Comparison of ENCODE assay signal across 8 cellular contexts in genomic region chr17:47070266-47070665, GRCh38.
DNase-seq lines count a peak whose midpoint lies in the region; ATAC-seq, FAIRE-seq and TF ChIP-seq lines count a peak whose summit lies in the region.
"Not testable (repeated sequence)": the region's sequence is repeated elsewhere in the genome, so short reads cannot be mapped to it uniquely, and the experiment has no call there.

No MANE protein-coding gene starts in this region.

- H3K79me2 ChIP-seq in K562 (ENCODE audit: control insufficient read depth, insufficient read depth, low read length): peaks cover 12% of the 10 kb centered on the region
- not testable (repeated sequence) for H3K79me2 ChIP-seq in keratinocyte (ENCODE audit: control insufficient read depth, insufficient read depth, low read length)

- not testable (repeated sequence) for BruUV-seq in K562 (replicated peaks; lab: Mats Ljungman, UMichigan)

- not testable (repeated sequence) for H3K27ac ChIP-seq in K562 (ENCODE audit: extremely low read depth, low read depth, low read length); pancreas
- H3K27ac ChIP-seq in esophagus (ENCODE audit: low read depth in 2 of 2, low read length in 1 of 2): peak overlapping the region; percentile 60 to 70
- H3K27ac ChIP-seq in keratinocyte (ENCODE audit: control insufficient read depth, insufficient read depth, low read length): peak overlapping the region; percentile 85

- dilution Hi-C loops in keratinocyte (cut with MboI; ENCODE audit: extremely low pct_ligation_motif_present, low sequenced_read_pairs): not testable (repeated sequence)

- H3K9me1 ChIP-seq in K562 (ENCODE audit: control insufficient read depth, insufficient read depth, low read length); keratinocyte (ENCODE audit: control insufficient read depth, extremely low read depth, insufficient read depth, low read length): not testable (repeated sequence)

- CTCF ChIA-PET in K562 (lab: Yijun Ruan, JAX; ENCODE audit: low intra/inter-chr PET ratio): not testable (repeated sequence)

- 41% methylated on average over 3 of the region's 4 CpGs for WGBS in K562 (ENCODE audit: insufficient coverage, low coverage, missing lambda C conversion rate)
- WGBS in esophagus, 2 donors: 42 to 46% methylated on average over 4 of the region's 4 CpGs
- 56 to 64% methylated on average over 4 of the region's 4 CpGs for WGBS in pancreas, 2 donors

- H2AFZ ChIP-seq in K562 (ENCODE audit: low read depth, low read length); keratinocyte (ENCODE audit: control insufficient read depth, low read length): not testable (repeated sequence)

- DNase-seq in A172 (ENCODE audit: low spot score) (peak; percentile 90), ELR (ENCODE audit: low read depth) (peak; percentile 91), LoVo (ENCODE audit: low spot score) (peak; percentile 81), RKO (ENCODE audit: low spot score) (peak; percentile 40), keratinocyte (ENCODE audit: low read depth, low spot score) (peak; percentile 80), pancreas (peak in 3 of 6 donors; percentile 27 to 48 (median 31))
- not testable (repeated sequence) for DNase-seq in K562 (ENCODE audit: extremely low read depth in 1 of 4, low spot score in 3 of 4)

- TF ChIP-seq CTCF in K562 (IDR thresholded peaks at IDR 0.05 in 2 of 3, conservative IDR thresholded peaks at IDR 0.05 in 1 of 3; ENCODE audit: insufficient read depth in 2 of 3, low read depth in 1 of 3, low read length in 3 of 3); keratinocyte (optimal IDR thresholded peaks at IDR 0.05 in 1 of 3, IDR thresholded peaks at IDR 0.05 in 1 of 3, conservative IDR thresholded peaks at IDR 0.05 in 1 of 3; ENCODE audit: extremely low read depth in 1 of 3, insufficient read depth in 2 of 3, low read length in 3 of 3); pancreas (IDR thresholded peaks at IDR 0.05): not testable (repeated sequence)

- not testable (repeated sequence) for H3K4me2 ChIP-seq in K562 (ENCODE audit: insufficient read depth, low read length)
- H3K4me2 ChIP-seq in keratinocyte (ENCODE audit: control insufficient read depth, extremely low read depth, insufficient read depth, low read depth, low read length): peak overlapping the region; percentile 67

- in situ Hi-C loops in K562 (cut with MboI): not testable (repeated sequence)

- not testable (repeated sequence) for H3K9me3 ChIP-seq in K562 (replicated peaks; ENCODE audit: control insufficient read depth, insufficient read depth, low read depth, low read length); esophagus (ENCODE audit: control insufficient read depth in 2 of 2, insufficient read depth in 1 of 2, low read depth in 1 of 2, low read length in 1 of 2); keratinocyte (ENCODE audit: control insufficient read depth, low read depth, low read length); pancreas

- TF ChIP-seq POLR2A in K562 (conservative IDR thresholded peaks at IDR 0.05): not testable (repeated sequence)

- H3K4me1 ChIP-seq in K562 (replicated peaks in 1 of 2; ENCODE audit: control insufficient read depth in 2 of 2, insufficient read depth in 2 of 2, low read length in 2 of 2): peaks cover 11 to 13% of the 10 kb centered on the region in 2 experiments
- not testable (repeated sequence) for H3K4me1 ChIP-seq in esophagus (ENCODE audit: control insufficient read depth in 2 of 2, insufficient read depth in 2 of 2, low read length in 1 of 2); pancreas
- H3K4me1 ChIP-seq in keratinocyte (ENCODE audit: control insufficient read depth, extremely low read depth, insufficient read depth, low read length): peaks cover 24% of the 10 kb centered on the region

- H3K9ac ChIP-seq in K562 (ENCODE audit: insufficient read depth in 1 of 2, low read depth in 2 of 2, low read length in 2 of 2): not testable (repeated sequence)
- H3K9ac ChIP-seq in keratinocyte (ENCODE audit: control insufficient read depth, extremely low read depth, insufficient read depth, low read length): peak overlapping the region; percentile 59

- POLR2A ChIA-PET in K562 (lab: Yijun Ruan, JAX): not testable (repeated sequence)

- not testable (repeated sequence) for TF ChIP-seq RAD21 in K562 (CRISPR knock-in tag; conservative IDR thresholded peaks at IDR 0.05 in 1 of 2, IDR thresholded peaks at IDR 0.05 in 1 of 2)

- not testable (repeated sequence) for TF ChIP-seq EP300 in K562 (IDR thresholded peaks at IDR 0.05; ENCODE audit: low read length)

- intact Hi-C loops in K562 (cut with micrococcal nuclease); pancreas (cut with DNase I): not testable (repeated sequence)

- H3K4me3 ChIP-seq in K562; esophagus (ENCODE audit: low read depth in 1 of 2, low read length in 2 of 2); keratinocyte (ENCODE audit: control insufficient read depth in 2 of 3, extremely low read depth in 1 of 3, insufficient read depth in 2 of 3, low read depth in 1 of 3, low read length in 3 of 3); pancreas: not testable (repeated sequence)

- not testable (repeated sequence) for ATAC-seq in K562
- ATAC-seq in pancreas: peak; percentile 11 to 59 (median 26)

- H3K27me3 ChIP-seq in K562 (ENCODE audit: control insufficient read depth in 2 of 2, insufficient read depth in 2 of 2, low read length in 2 of 2); esophagus (ENCODE audit: control insufficient read depth in 1 of 2, insufficient read depth in 2 of 2, low read length in 2 of 2); keratinocyte (ENCODE audit: control insufficient read depth, extremely low read depth, insufficient read depth, low read length); pancreas: not testable (repeated sequence)

- not testable (repeated sequence) for FAIRE-seq in K562 (lab: Jason Lieb, UNC); pancreas (lab: Jason Lieb, UNC)
- FAIRE-seq in keratinocyte (lab: Jason Lieb, UNC): peak; percentile 88

- not testable (repeated sequence) for H4K20me1 ChIP-seq in K562 (replicated peaks; ENCODE audit: control insufficient read depth, insufficient read depth, low read length); keratinocyte (ENCODE audit: control insufficient read depth, extremely low read depth, insufficient read depth, low read length)

- not testable (repeated sequence) for H3K36me3 ChIP-seq in K562 (ENCODE audit: control insufficient read depth, insufficient read depth, low read length); esophagus (ENCODE audit: control insufficient read depth in 2 of 2, insufficient read depth in 2 of 2, low read length in 1 of 2); keratinocyte (ENCODE audit: control insufficient read depth in 2 of 2, extremely low read depth in 1 of 2, insufficient read depth in 2 of 2, low read length in 2 of 2); pancreas

TF ChIP-seq in K562, 482 proteins besides CTCF, POLR2A, EP300 and RAD21:
- TF ChIP-seq ZNF316 (IDR thresholded peaks at IDR 0.05): 0 out of 2 replicates have a peak, but pooled peaks have one; percentile 53
- TF ChIP-seq FOSL1 (tag; conservative IDR thresholded peaks at IDR 0.05): 0 out of 2 replicates have a peak, but pooled peaks have one; percentile 21
- TF ChIP-seq ATF3 (IDR thresholded peaks at IDR 0.05): peak; percentile 61
- TF ChIP-seq ATF3 (CRISPR knock-in tag; conservative IDR thresholded peaks at IDR 0.05): not testable (repeated sequence)
- TF ChIP-seq MAFG (tag; conservative IDR thresholded peaks at IDR 0.05): peak; percentile 42
- 0 out of 2 replicates have a peak, but pooled peaks have one; percentile 6 for TF ChIP-seq NFE2 (IDR thresholded peaks at IDR 0.05; ENCODE audit: low read depth)
- peak; percentile 18; the same call in 1 of the 2 replicates for TF ChIP-seq C11orf30 (IDR thresholded peaks at IDR 0.05; ENCODE audit: low read depth)
